ENCODE assay signal across 25 cellular contexts in the genomic region with DNA sequence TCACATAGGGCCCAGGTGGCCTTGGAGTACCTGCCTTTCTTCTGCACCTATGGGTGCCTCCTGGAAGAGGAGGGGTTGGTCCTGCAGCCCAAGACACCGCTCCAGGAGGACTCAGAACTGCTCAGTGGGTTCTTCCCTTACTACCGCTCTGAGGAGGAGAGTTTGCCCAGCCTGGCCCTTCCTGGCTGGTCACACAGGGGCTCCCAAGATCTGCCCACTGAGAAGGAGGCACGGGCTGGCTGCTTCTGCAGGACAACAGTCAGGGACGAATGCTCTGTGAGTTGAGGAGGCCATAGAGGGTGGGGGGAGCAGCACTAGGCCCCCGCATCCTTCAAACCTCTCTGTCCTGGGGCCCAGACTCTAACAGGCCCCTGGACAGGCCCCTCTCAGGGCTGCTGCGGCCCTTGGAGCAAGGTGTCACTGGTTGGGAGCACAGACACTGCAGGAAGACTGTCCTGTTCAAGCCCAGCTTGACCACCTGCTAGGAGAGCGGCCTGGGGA. TPM values are rescaled to one million over a fixed set of nuclear protein-coding genes. Genes with fewer than 3 reads are reported as not detected.
"Had no signal": no experiment of that assay in that cellular context is flagged by ENCODE, and none has a peak within 500 bp of the region (broad histone marks: within the 10 kb centered on the region; RNA-seq: fewer than 3 reads in every experiment).

No MANE protein-coding gene starts in this region.

- H3K27me3 ChIP-seq: ascending aorta had no signal

- H3K36me3 ChIP-seq: ascending aorta had no signal

- H3K27ac Mint-ChIP-seq: activated CD4-positive, alpha-beta memory T cell treated with anti-CD3 and anti-CD28 coated beads, Interleukin-2, amount 10 ng/mL, durations not matched to agents 7 days and 5 days; activated CD4-positive, alpha-beta T cell treated with anti-CD3 and anti-CD28 coated beads, Interleukin-2, amount 10 ng/mL, durations not matched to agents 7 days and 5 days; activated naive CD4-positive, alpha-beta T cell treated with anti-CD3 and anti-CD28 coated beads, Interleukin-2, amount 10 ng/mL, durations not matched to agents 7 days and 5 days; activated naive CD8-positive, alpha-beta T cell treated with anti-CD3 and anti-CD28 coated beads, Interleukin-2, amount 10 ng/mL, durations not matched to agents 7 days and 5 days; activated T-cell treated with anti-CD3 and anti-CD28 coated beads, Interleukin-2, amount 50 U/mL, for 24 hours; brain; dendritic cell treated with granulocyte-macrophage colony-stimulating factor and Interleukin-4, amounts not matched to agents 40 ng/mL and 50 ng/mL, for 4 days; naive thymus-derived CD4-positive, alpha-beta T cell; stimulated activated naive CD8-positive, alpha-beta T cell treated with anti-CD3 and anti-CD28 coated beads, Interleukin-15, Interleukin-2, amounts not matched to agents 100 ng/mL and 50 ng/mL, for 24 hours; T-helper 17 cell; type B pancreatic cell had no signal

- H3K27me3 Mint-ChIP-seq: activated CD4-positive, alpha-beta memory T cell treated with anti-CD3 and anti-CD28 coated beads, Interleukin-2, amount 10 ng/mL, durations not matched to agents 7 days and 5 days; activated CD4-positive, alpha-beta T cell treated with anti-CD3 and anti-CD28 coated beads, Interleukin-2, amount 10 ng/mL, durations not matched to agents 7 days and 5 days; activated naive CD8-positive, alpha-beta T cell treated with anti-CD3 and anti-CD28 coated beads, Interleukin-2, amount 10 ng/mL, durations not matched to agents 7 days and 5 days; stimulated activated naive CD8-positive, alpha-beta T cell treated with anti-CD3 and anti-CD28 coated beads, Interleukin-15, Interleukin-2, amounts not matched to agents 100 ng/mL and 50 ng/mL, for 24 hours had no signal

- H3K4me3 ChIP-seq: ascending aorta had no signal

- DNase-seq: activated CD4-positive, alpha-beta memory T cell treated with anti-CD3 and anti-CD28 coated beads, Interleukin-2, amount 10 ng/mL, durations not matched to agents 7 days and 5 days; activated CD4-positive, alpha-beta T cell treated with anti-CD3 and anti-CD28 coated beads, Interleukin-2, amount 10 ng/mL, durations not matched to agents 7 days and 5 days; activated CD4-positive, CD25-positive, alpha-beta regulatory T cell treated with anti-CD3 and anti-CD28 coated beads, Interleukin-2, amount 50 U/mL, for 72 hours; activated CD8-positive, alpha-beta memory T cell treated with anti-CD3 and anti-CD28 coated beads, Interleukin-2, amount 50 U/mL, for 48 hours; activated gamma-delta T cell; activated naive CD4-positive, alpha-beta T cell treated with anti-CD3 and anti-CD28 coated beads, Interleukin-2, amount 10 ng/mL, durations not matched to agents 7 days and 5 days; activated naive CD8-positive, alpha-beta T cell treated with anti-CD3 and anti-CD28 coated beads, Interleukin-2, amount 10 ng/mL, durations not matched to agents 7 days and 5 days; activated T-cell treated with anti-CD3 and anti-CD28 coated beads, Interleukin-2, amount 50 U/mL, for 24 hours; effector CD4-positive, alpha-beta T cell; left cardiac atrium; left ventricle myocardium superior; mammary epithelial cell; naive thymus-derived CD4-positive, alpha-beta T cell; nucleus accumbens; right cardiac atrium; stimulated activated CD4-positive, alpha-beta T cell treated with anti-CD3 and anti-CD28 coated beads, Interleukin-4, amount 100 ng/mL, for 1 hour; substantia nigra; T-helper 17 cell had no signal

- H3K4me3 Mint-ChIP-seq: activated CD4-positive, alpha-beta memory T cell treated with anti-CD3 and anti-CD28 coated beads, Interleukin-2, amount 10 ng/mL, durations not matched to agents 7 days and 5 days; activated CD4-positive, alpha-beta T cell treated with anti-CD3 and anti-CD28 coated beads, Interleukin-2, amount 10 ng/mL, durations not matched to agents 7 days and 5 days; activated naive CD4-positive, alpha-beta T cell treated with anti-CD3 and anti-CD28 coated beads, Interleukin-2, amount 10 ng/mL, durations not matched to agents 7 days and 5 days; activated naive CD8-positive, alpha-beta T cell treated with anti-CD3 and anti-CD28 coated beads, Interleukin-2, amount 10 ng/mL, durations not matched to agents 7 days and 5 days; activated T-cell treated with anti-CD3 and anti-CD28 coated beads, Interleukin-2, amount 50 U/mL, for 24 hours; brain; dendritic cell treated with granulocyte-macrophage colony-stimulating factor and Interleukin-4, amounts not matched to agents 40 ng/mL and 50 ng/mL, for 4 days; naive thymus-derived CD4-positive, alpha-beta T cell; stimulated activated naive CD8-positive, alpha-beta T cell treated with anti-CD3 and anti-CD28 coated beads, Interleukin-15, Interleukin-2, amounts not matched to agents 100 ng/mL and 50 ng/mL, for 24 hours; T-helper 17 cell; type B pancreatic cell had no signal

- H3K9me3 ChIP-seq: ascending aorta had no signal

- H3K27ac ChIP-seq: ascending aorta, epithelial cell of prostate had no signal

- H3K9me3 Mint-ChIP-seq: activated CD4-positive, alpha-beta memory T cell treated with anti-CD3 and anti-CD28 coated beads, Interleukin-2, amount 10 ng/mL, durations not matched to agents 7 days and 5 days; activated CD4-positive, alpha-beta T cell treated with anti-CD3 and anti-CD28 coated beads, Interleukin-2, amount 10 ng/mL, durations not matched to agents 7 days and 5 days; activated naive CD4-positive, alpha-beta T cell treated with anti-CD3 and anti-CD28 coated beads, Interleukin-2, amount 10 ng/mL, durations not matched to agents 7 days and 5 days; activated naive CD8-positive, alpha-beta T cell treated with anti-CD3 and anti-CD28 coated beads, Interleukin-2, amount 10 ng/mL, durations not matched to agents 7 days and 5 days; activated T-cell treated with anti-CD3 and anti-CD28 coated beads, Interleukin-2, amount 50 U/mL, for 24 hours; brain; dendritic cell treated with granulocyte-macrophage colony-stimulating factor and Interleukin-4, amounts not matched to agents 40 ng/mL and 50 ng/mL, for 4 days; stimulated activated naive CD8-positive, alpha-beta T cell treated with anti-CD3 and anti-CD28 coated beads, Interleukin-15, Interleukin-2, amounts not matched to agents 100 ng/mL and 50 ng/mL, for 24 hours; type B pancreatic cell had no signal

- H3K4me1 Mint-ChIP-seq: activated CD4-positive, alpha-beta memory T cell treated with anti-CD3 and anti-CD28 coated beads, Interleukin-2, amount 10 ng/mL, durations not matched to agents 7 days and 5 days; activated CD4-positive, alpha-beta T cell treated with anti-CD3 and anti-CD28 coated beads, Interleukin-2, amount 10 ng/mL, durations not matched to agents 7 days and 5 days; activated naive CD4-positive, alpha-beta T cell treated with anti-CD3 and anti-CD28 coated beads, Interleukin-2, amount 10 ng/mL, durations not matched to agents 7 days and 5 days; activated naive CD8-positive, alpha-beta T cell treated with anti-CD3 and anti-CD28 coated beads, Interleukin-2, amount 10 ng/mL, durations not matched to agents 7 days and 5 days; brain had no signal

- H3K4me1 ChIP-seq: ascending aorta had no signal

- H3K36me3 Mint-ChIP-seq: activated naive CD4-positive, alpha-beta T cell treated with anti-CD3 and anti-CD28 coated beads, Interleukin-2, amount 10 ng/mL, durations not matched to agents 7 days and 5 days; activated naive CD8-positive, alpha-beta T cell treated with anti-CD3 and anti-CD28 coated beads, Interleukin-2, amount 10 ng/mL, durations not matched to agents 7 days and 5 days; brain; naive thymus-derived CD4-positive, alpha-beta T cell; type B pancreatic cell had no signal

RNA-seq across cellular contexts. Expression of a gene that starts 9.9 kb away (rescaled TPM):
- total RNA-seq: activated CD4-positive, alpha-beta memory T cell treated with anti-CD3 and anti-CD28 coated beads, Interleukin-2, amount 10 ng/mL, durations not matched to agents 7 days and 5 days; activated CD4-positive, alpha-beta T cell treated with anti-CD3 and anti-CD28 coated beads, Interleukin-2, amount 10 ng/mL, durations not matched to agents 7 days and 5 days; activated naive CD8-positive, alpha-beta T cell treated with anti-CD3 and anti-CD28 coated beads, Interleukin-2, amount 10 ng/mL, durations not matched to agents 7 days and 5 days; ascending aorta; cardiac septum; naive thymus-derived CD4-positive, alpha-beta T cell; right cardiac atrium; T-helper 17 cell had no signal
